ENCODE assay signal across 10 cellular contexts in genomic region chr20:49886571-49887203, GRCh38. TPM values are rescaled to one million over a fixed set of nuclear protein-coding genes. Genes with fewer than 3 reads are reported as not detected.
DNase-seq lines count a peak whose midpoint lies in the region; ATAC-seq and TF ChIP-seq lines count a peak whose summit lies in the region.
"Had no signal": no experiment of that assay in that cellular context is flagged by ENCODE, and none has a peak within 500 bp of the region (broad histone marks: within the 10 kb centered on the region; RNA-seq: fewer than 3 reads in every experiment).

No MANE protein-coding gene starts in this region.

- TF ChIP-seq CTCF in gastroesophageal sphincter (IDR thresholded peaks at IDR 0.05) (no peak), sigmoid colon (IDR thresholded peaks at IDR 0.05) (no peak)

- peaks cover 37% of the 10 kb centered on the region for H3K4me1 ChIP-seq in SJCRH30
- H3K4me1 ChIP-seq in gastroesophageal sphincter = peaks cover 0 to 54% (median 9%) of the 10 kb centered on the region in 3 donors
- H3K4me1 ChIP-seq in sigmoid colon = peaks cover 0 to 28% (median 18%) of the 10 kb centered on the region in 4 donors

- in situ Hi-C loops in ACHN (cut with HindIII; ENCODE audit: low pct_ligation_motif_present, low pct_unique_long_range_greater_than_20kb, low sequenced_read_pairs) = no loop called here

- intact Hi-C loops in sigmoid colon (cut with DNase I) = loop anchor here (5.0 kb wide), 1 partner anchor 274 kb away; no protein-coding TSS in a partner anchor

- DNase-seq in ACHN = peak; percentile 6
- no peak for DNase-seq in SJCRH30
- peak; percentile 63 for DNase-seq in sigmoid colon
- no peak for DNase-seq in SW 1271 (lab: John Stamatoyannopoulos, UW)
- DNase-seq in epidermal melanocyte (ENCODE audit: insufficient read length, low spot score) = no peak
- DNase-seq in occipital lobe (lab: John Stamatoyannopoulos, UW) = no peak
- DNase-seq: NCI-H1417 treated with DMSO at 0.1 percent for 48 hours, NCI-H524 treated with DMSO at 0.1 percent for 48 hours had no signal

- TF ChIP-seq EP300 in gastroesophageal sphincter (IDR thresholded peaks at IDR 0.05) (no peak), sigmoid colon (IDR thresholded peaks at IDR 0.05) (no peak)

- TF ChIP-seq POLR2A in gastroesophageal sphincter (IDR thresholded peaks at IDR 0.05) (no peak), sigmoid colon (IDR thresholded peaks at IDR 0.05) (no peak)

- WGBS in gastroesophageal sphincter (ENCODE audit: low coverage in 1 of 2), 2 donors = 66 to 69% methylated on average over 8 to 10 of the region's 30 CpGs
- 87 to 89% methylated on average over 30 of the region's 30 CpGs for WGBS in sigmoid colon, 2 donors

- H3K4me3 ChIP-seq in SJCRH30 = no peak overlapping the region
- H3K4me3 ChIP-seq in gastroesophageal sphincter = no peak overlapping the region
- no peak overlapping the region for H3K4me3 ChIP-seq in sigmoid colon

- H3K27ac ChIP-seq in SJCRH30 (peak overlapping the region; percentile 67), gastroesophageal sphincter (peak overlapping the region in 3 of 4 donors; percentile 20 to 61 (median 56)), sigmoid colon (peak overlapping the region; percentile 24 to 56 (median 43))

- ATAC-seq in gastroesophageal sphincter (no peak), HG02798 (IDR thresholded peaks at IDR 0.05; ENCODE audit: poor library complexity, unreplicated experiment) (no peak)

- H3K36me3 ChIP-seq in SJCRH30 = 0 out of 2 replicates have a peak, but pooled peaks cover 3% of the 10 kb centered on the region
- peaks cover 0 to 82% of the 10 kb centered on the region in 2 donors for H3K36me3 ChIP-seq in gastroesophageal sphincter
- H3K36me3 ChIP-seq in sigmoid colon = peaks cover 9 to 42% (median 12%) of the 10 kb centered on the region in 4 donors

- H3K27me3 ChIP-seq in SJCRH30 (no peaks in the 10 kb centered on the region), gastroesophageal sphincter (no peaks in the 10 kb centered on the region), sigmoid colon (no peaks in the 10 kb centered on the region)

- no peaks in the 10 kb centered on the region for H3K9me3 ChIP-seq in SJCRH30 (replicated peaks)
- no peaks in the 10 kb centered on the region for H3K9me3 ChIP-seq in gastroesophageal sphincter
- no peaks in the 10 kb centered on the region for H3K9me3 ChIP-seq in sigmoid colon

RNA-seq across cellular contexts. Expression of gene SPATA2, which starts 28.6 kb away (rescaled TPM):
- total RNA-seq in SJCRH30 (2014; rRNA removed; shearing (Covaris generic)) = 8.2 and 8.3 TPM in 2 replicates
- total RNA-seq in gastroesophageal sphincter (1 to 10 TPM; 2.7 to 7.2 (median 4.9) TPM), sigmoid colon (1 to 10 TPM; 2.1 to 4.7 (median 2.7) TPM), occipital lobe (2.7 TPM)
- 10 to 100 TPM; 10.7 to 12.5 (median 10.8) TPM for polyA plus RNA-seq in sigmoid colon

RNA-seq across cellular contexts. Expression of gene RNF114, which starts 49.5 kb away (rescaled TPM):
- 107 and 108 TPM in 2 replicates for total RNA-seq in SJCRH30 (2014; rRNA removed; shearing (Covaris generic))
- total RNA-seq in gastroesophageal sphincter (100 to 1,000 TPM in 2 of 4 donors, 10 to 100 TPM in 2; 80.3 to 109 (median 101) TPM), sigmoid colon (100 to 1,000 TPM; 121 to 151 (median 136) TPM), occipital lobe (38.7 TPM)
- 10 to 100 TPM; 59.5 to 61.7 (median 61.0) TPM for polyA plus RNA-seq in sigmoid colon

Comparison
In these comparisons a context has a peak if more than half of its experiments do, and no peak if none do; other contexts are left out.
1. DNase-seq: peak in ACHN (single experiment) and sigmoid colon (single experiment); none in SJCRH30 (0 of 2), SW 1271 (0 of 2), epidermal melanocyte (single experiment) and occipital lobe (single experiment).
2. Peak in every context shown above with its lines, with median percentiles within 50 percentile points of each other: H3K27ac ChIP-seq.